ENCODE assay signal across 17 cellular contexts in genomic region chr7:116394106-116394505, GRCh38.
DNase-seq lines count a peak whose midpoint lies in the region; ATAC-seq, FAIRE-seq and TF ChIP-seq lines count a peak whose summit lies in the region.
"Had no signal": no experiment of that assay in that cellular context is flagged by ENCODE, and none has a peak within 500 bp of the region (broad histone marks: within the 10 kb centered on the region; RNA-seq: fewer than 3 reads in every experiment).

No MANE protein-coding gene starts in this region.

- no peaks in the 10 kb centered on the region for H3K79me2 ChIP-seq in astrocyte (ENCODE audit: insufficient read depth, low read length)

- no peaks in the 10 kb centered on the region for H3K27me3 ChIP-seq in left ventricle myocardium inferior (ENCODE audit: low read depth)
- no peaks in the 10 kb centered on the region for H3K27me3 ChIP-seq in astrocyte (ENCODE audit: insufficient read depth, low read length)
- no peaks in the 10 kb centered on the region for H3K27me3 ChIP-seq in lower lobe of right lung (ENCODE audit: low read depth)
- no peaks in the 10 kb centered on the region for H3K27me3 ChIP-seq in subcutaneous abdominal adipose tissue (ENCODE audit: control insufficient read depth in 5 of 5, insufficient read depth in 4 of 5, low read length in 5 of 5)

- no peak for ATAC-seq in Right ventricle myocardium superior (ENCODE audit: poor library complexity)
- ATAC-seq in lower lobe of right lung, result no peak
- ATAC-seq in GM19463 (IDR thresholded peaks at IDR 0.05; ENCODE audit: unreplicated experiment), result no peak

- H3K9me3 ChIP-seq in left ventricle myocardium inferior (replicated peaks) (peaks cover 7% of the 10 kb centered on the region), astrocyte (ENCODE audit: insufficient read depth, low read depth, low read length) (no peaks in the 10 kb centered on the region), lower lobe of right lung (no peaks in the 10 kb centered on the region), subcutaneous abdominal adipose tissue (ENCODE audit: control insufficient read depth in 5 of 5, low read length in 5 of 5) (peaks cover 0 to 3% (median 0%) of the 10 kb centered on the region in 5 donors)

- intact Hi-C loops in left ventricle myocardium inferior (cut with micrococcal nuclease) (loop anchor here (5.0 kb wide), 1 partner anchor 37 kb away; no protein-coding TSS in a partner anchor), Right ventricle myocardium superior (cut with DNase I) (no loop called here), lower lobe of right lung (cut with DNase I) (no loop called here)

- no peaks in the 10 kb centered on the region for H4K20me1 ChIP-seq in astrocyte (ENCODE audit: insufficient read depth, low read length)

- H3K27ac Mint-ChIP-seq in astrocyte (ENCODE audit: unreplicated experiment), result peak overlapping the region; percentile 60
- H3K27ac Mint-ChIP-seq: CD14-positive monocyte had no signal

- no peaks in the 10 kb centered on the region for H3K27me3 Mint-ChIP-seq in astrocyte (ENCODE audit: low read depth, unreplicated experiment)

- H3K4me2 ChIP-seq in astrocyte (ENCODE audit: low read length), result no peak overlapping the region

- H3K4me1 ChIP-seq in left ventricle myocardium inferior (peaks cover 47% of the 10 kb centered on the region), astrocyte (ENCODE audit: insufficient read depth, low read length) (peaks cover 26% of the 10 kb centered on the region), lower lobe of right lung (peaks cover 17% of the 10 kb centered on the region), subcutaneous abdominal adipose tissue (ENCODE audit: control insufficient read depth in 5 of 5, insufficient read depth in 5 of 5, low read length in 5 of 5) (peaks cover 2 to 22% (median 7%) of the 10 kb centered on the region in 5 donors)

- H3K4me3 ChIP-seq in left ventricle myocardium inferior (no peak overlapping the region), astrocyte (ENCODE audit: insufficient read depth, low read depth, low read length) (no peak overlapping the region), lower lobe of right lung (no peak overlapping the region), subcutaneous abdominal adipose tissue (ENCODE audit: low read depth in 1 of 5, low read length in 5 of 5) (no peak overlapping the region)

- no peak for FAIRE-seq in astrocyte (lab: Jason Lieb, UNC)
- FAIRE-seq: GM19239 had no signal

- no peaks in the 10 kb centered on the region for H3K36me3 ChIP-seq in left ventricle myocardium inferior
- no peaks in the 10 kb centered on the region for H3K36me3 ChIP-seq in astrocyte (ENCODE audit: insufficient read depth, low read length)
- H3K36me3 ChIP-seq in lower lobe of right lung, result no peaks in the 10 kb centered on the region
- H3K36me3 ChIP-seq in subcutaneous abdominal adipose tissue (ENCODE audit: control insufficient read depth in 5 of 5, insufficient read depth in 5 of 5, low read length in 5 of 5), result no peaks in the 10 kb centered on the region

- H3K4me3 Mint-ChIP-seq in astrocyte (ENCODE audit: unreplicated experiment), result no peak overlapping the region
- H3K4me3 Mint-ChIP-seq: CD14-positive monocyte had no signal

- peaks cover 24% of the 10 kb centered on the region for H3K4me1 Mint-ChIP-seq in astrocyte (ENCODE audit: low read depth, unreplicated experiment)
- H3K4me1 Mint-ChIP-seq: CD14-positive monocyte had no signal

- DNase-seq in left ventricle myocardium inferior (no peak), Right ventricle myocardium superior (no peak), astrocyte (ENCODE audit: low read depth) (no peak), lower lobe of right lung (no peak), inferior parietal cortex (ENCODE audit: extremely low spot score) (no peak), mesenteric fat pad (ENCODE audit: low spot score) (no peak)
- DNase-seq: EL, HCEC 1CT, NCI-H1436, NCI-H2029, NCI-H2171 treated with DMSO at 0.1 percent for 48 hours, NCI-H748 treated with DMSO at 0.1 percent for 48 hours, OCI-M1 had no signal

- peaks cover 8% of the 10 kb centered on the region for H3K9me3 Mint-ChIP-seq in astrocyte (ENCODE audit: unreplicated experiment)

- H3K27ac ChIP-seq in left ventricle myocardium inferior (replicated peaks) (peak overlapping the region; percentile 78), astrocyte (ENCODE audit: low read depth, low read length) (no peak overlapping the region), lower lobe of right lung (peak overlapping the region; percentile 13), subcutaneous abdominal adipose tissue (ENCODE audit: low read depth, low read length) (peak overlapping the region; percentile 28)

- H3K9ac ChIP-seq in astrocyte (ENCODE audit: low read length) (no peak overlapping the region), subcutaneous abdominal adipose tissue (ENCODE audit: low read length in 5 of 5) (no peak overlapping the region)

- no peak for TF ChIP-seq CTCF in left ventricle myocardium inferior (IDR thresholded peaks at IDR 0.05; ENCODE audit: borderline replicate concordance)
- no peak for TF ChIP-seq CTCF in astrocyte (IDR thresholded peaks at IDR 0.05; ENCODE audit: insufficient read depth, low read depth, low read length)
- no peak for TF ChIP-seq CTCF in lower lobe of right lung (IDR thresholded peaks at IDR 0.05)

- H2AFZ ChIP-seq in astrocyte (ENCODE audit: low read depth, low read length), result no peak overlapping the region

- H3K36me3 Mint-ChIP-seq in astrocyte (ENCODE audit: low read depth, unreplicated experiment), result no peaks in the 10 kb centered on the region
- H3K36me3 Mint-ChIP-seq: CD14-positive monocyte had no signal
